ENCODE assay signal across 8 cellular contexts in genomic region chr5:81700166-81700565, GRCh38.
"Had no signal": no experiment of that assay in that cellular context is flagged by ENCODE, and none has a peak within 500 bp of the region (broad histone marks: within the 10 kb centered on the region; RNA-seq: fewer than 3 reads in every experiment).

No MANE protein-coding gene starts in this region.

- DNase-seq: GDM1, GF-D8 had no signal

- ATAC-seq: GM12878 had no signal

- H3K4me3 ChIP-seq: GM12878 had no signal

- FAIRE-seq: G401.6, GM12878, GM12891, GM12892, GM18507, GM19239 had no signal
